Comparison of ENCODE assay signal across 11 cellular contexts in genomic region chr3:150739200-150739863, GRCh38. TPM values are rescaled to one million over a fixed set of nuclear protein-coding genes. Genes with fewer than 3 reads are reported as not detected.
A peak's percentile ranks its signal among the peaks of the same experiment; 100 is the strongest.
DNase-seq lines count a peak whose midpoint lies in the region; ATAC-seq and TF ChIP-seq lines count a peak whose summit lies in the region.
"Had no signal": no experiment of that assay in that cellular context is flagged by ENCODE, and none has a peak within 500 bp of the region (broad histone marks: within the 10 kb centered on the region; RNA-seq: fewer than 3 reads in every experiment).

No MANE protein-coding gene starts in this region.

- H3K9me3 Mint-ChIP-seq in natural killer cell treated with Interleukin-12 subunit alpha and Interleukin-12 subunit beta and Interleukin-15 and Interleukin-18, amount 100 ng/mL, for 72 hours = no peaks in the 10 kb centered on the region
- H3K9me3 Mint-ChIP-seq in natural killer cell (no peaks in the 10 kb centered on the region), progenitor cell of endocrine pancreas (ENCODE audit: low read depth) (no peaks in the 10 kb centered on the region)
- H3K9me3 Mint-ChIP-seq in activated T-helper 2 cell treated with anti-CD3 and anti-CD28 coated beads, Interferon-gamma antibody, Interleukin-2, Interleukin-4, amounts not matched to agents 10 μg/mL and 5 μg/mL and 100 μg/mL, durations not matched to agents 14 hours and 24 hours and 36 hours = no peaks in the 10 kb centered on the region

- H3K4me1 Mint-ChIP-seq in natural killer cell treated with Interleukin-12 subunit alpha and Interleukin-12 subunit beta and Interleukin-15 and Interleukin-18, amount 100 ng/mL, for 72 hours (ENCODE audit: low read depth in 2 of 2) = peaks cover 46 to 58% of the 10 kb centered on the region in 2 donors
- H3K4me1 Mint-ChIP-seq in natural killer cell (peaks cover 24 to 25% of the 10 kb centered on the region in 2 donors), progenitor cell of endocrine pancreas (ENCODE audit: low read depth) (no peaks in the 10 kb centered on the region)
- peaks cover 91% of the 10 kb centered on the region for H3K4me1 Mint-ChIP-seq in activated T-helper 2 cell treated with anti-CD3 and anti-CD28 coated beads, Interferon-gamma antibody, Interleukin-2, Interleukin-4, amounts not matched to agents 10 μg/mL and 5 μg/mL and 100 μg/mL, durations not matched to agents 14 hours and 24 hours and 36 hours (ENCODE audit: low read depth)

- peak overlapping the region; percentile 71 to 90 for H3K27ac Mint-ChIP-seq in natural killer cell treated with Interleukin-12 subunit alpha and Interleukin-12 subunit beta and Interleukin-15 and Interleukin-18, amount 100 ng/mL, for 72 hours
- H3K27ac Mint-ChIP-seq in natural killer cell (peak overlapping the region in 1 of 2 donors; percentile 61), progenitor cell of endocrine pancreas (no peak overlapping the region)
- peak overlapping the region; percentile 100 for H3K27ac Mint-ChIP-seq in activated T-helper 2 cell treated with anti-CD3 and anti-CD28 coated beads, Interferon-gamma antibody, Interleukin-2, Interleukin-4, amounts not matched to agents 10 μg/mL and 5 μg/mL and 100 μg/mL, durations not matched to agents 14 hours and 24 hours and 36 hours

- no peaks in the 10 kb centered on the region for H3K27me3 Mint-ChIP-seq in natural killer cell treated with Interleukin-12 subunit alpha and Interleukin-12 subunit beta and Interleukin-15 and Interleukin-18, amount 100 ng/mL, for 72 hours
- H3K27me3 Mint-ChIP-seq in natural killer cell (ENCODE audit: low read depth in 2 of 2) (no peaks in the 10 kb centered on the region), progenitor cell of endocrine pancreas (no peaks in the 10 kb centered on the region)
- H3K27me3 Mint-ChIP-seq in activated T-helper 2 cell treated with anti-CD3 and anti-CD28 coated beads, Interferon-gamma antibody, Interleukin-2, Interleukin-4, amounts not matched to agents 10 μg/mL and 5 μg/mL and 100 μg/mL, durations not matched to agents 14 hours and 24 hours and 36 hours (ENCODE audit: low read depth) = no peaks in the 10 kb centered on the region

- H3K4me3 Mint-ChIP-seq in natural killer cell treated with Interleukin-12 subunit alpha and Interleukin-12 subunit beta and Interleukin-15 and Interleukin-18, amount 100 ng/mL, for 72 hours = peak overlapping the region; percentile 80
- H3K4me3 Mint-ChIP-seq in natural killer cell = no peak overlapping the region
- H3K4me3 Mint-ChIP-seq in activated T-helper 2 cell treated with anti-CD3 and anti-CD28 coated beads, Interferon-gamma antibody, Interleukin-2, Interleukin-4, amounts not matched to agents 10 μg/mL and 5 μg/mL and 100 μg/mL, durations not matched to agents 14 hours and 24 hours and 36 hours (ENCODE audit: low read depth) = peak overlapping the region; percentile 6
- H3K4me3 Mint-ChIP-seq in progenitor cell of endocrine pancreas (ENCODE audit: low read depth) = no peak overlapping the region

- intact Hi-C loops in natural killer cell (cut with micrococcal nuclease) = no loop called here
- intact Hi-C loops in activated T-helper 2 cell treated with anti-CD3 and anti-CD28 coated beads, Interferon-gamma antibody, Interleukin-2, Interleukin-4, amounts not matched to agents 10 μg/mL and 5 μg/mL and 100 μg/mL, durations not matched to agents 14 hours and 24 hours and 36 hours (cut with micrococcal nuclease) = loop anchor here (2.0 to 10.0 kb wide), 5 partner anchors 137 to 1455 kb away; partner anchors contain the start of genes MED12L, SELENOT and TSC22D2

- H3K4me1 ChIP-seq in BE2C = peaks cover 10% of the 10 kb centered on the region

- no peaks in the 10 kb centered on the region for H3K27me3 ChIP-seq in BE2C

- TF ChIP-seq CTCF in natural killer cell (IDR thresholded peaks at IDR 0.05) (no peak), BE2C (IDR thresholded peaks at IDR 0.05; ENCODE audit: low read depth, low read length) (no peak), progenitor cell of endocrine pancreas (IDR thresholded peaks at IDR 0.05; ENCODE audit: unreplicated experiment) (no peak)

- peaks cover 13% of the 10 kb centered on the region for H3K36me3 Mint-ChIP-seq in natural killer cell treated with Interleukin-12 subunit alpha and Interleukin-12 subunit beta and Interleukin-15 and Interleukin-18, amount 100 ng/mL, for 72 hours
- H3K36me3 Mint-ChIP-seq in natural killer cell (no peaks in the 10 kb centered on the region), progenitor cell of endocrine pancreas (ENCODE audit: insufficient read depth) (peaks cover 6% of the 10 kb centered on the region)
- peaks cover 69% of the 10 kb centered on the region for H3K36me3 Mint-ChIP-seq in activated T-helper 2 cell treated with anti-CD3 and anti-CD28 coated beads, Interferon-gamma antibody, Interleukin-2, Interleukin-4, amounts not matched to agents 10 μg/mL and 5 μg/mL and 100 μg/mL, durations not matched to agents 14 hours and 24 hours and 36 hours (ENCODE audit: low read depth)

- peak in 1 of 2 donors; percentile 7 for ATAC-seq in natural killer cell treated with Interleukin-12 subunit alpha and Interleukin-12 subunit beta and Interleukin-15 and Interleukin-18, amount 100 ng/mL, for 72 hours
- ATAC-seq in natural killer cell = no peak
- peak; percentile 30 for ATAC-seq in HG03103 (IDR thresholded peaks at IDR 0.05; ENCODE audit: low read depth, unreplicated experiment)

- H3K36me3 ChIP-seq in BE2C = peaks cover 17% of the 10 kb centered on the region

- no peak overlapping the region for H3K4me3 ChIP-seq in BE2C (ENCODE audit: low read depth, low read length)

- H3K9me3 ChIP-seq in BE2C = no peaks in the 10 kb centered on the region

- DNase-seq in natural killer cell treated with Interleukin-12 subunit alpha and Interleukin-12 subunit beta and Interleukin-15 and Interleukin-18, amount 100 ng/mL, for 72 hours (ENCODE audit: low spot score) = no peak
- no peak for DNase-seq in natural killer cell
- DNase-seq in activated T-helper 2 cell treated with anti-CD3 and anti-CD28 coated beads, Interferon-gamma antibody, Interleukin-2, Interleukin-4, amounts not matched to agents 10 μg/mL and 5 μg/mL and 100 μg/mL, durations not matched to agents 14 hours and 24 hours and 36 hours (ENCODE audit: low spot score) = no peak
- DNase-seq in BE2C = no peak
- DNase-seq in stimulated activated CD4-positive, alpha-beta T cell treated with anti-CD3 and anti-CD28 coated beads, Interleukin-4, amount 100 ng/mL, for 1 hour = no peak
- no peak for DNase-seq in A172 (ENCODE audit: low spot score)
- DNase-seq in progenitor cell of endocrine pancreas (ENCODE audit: low spot score, unreplicated experiment) = no peak
- DNase-seq: AML-193, amniotic stem cell had no signal

RNA-seq across cellular contexts. Expression of gene SIAH2, which starts 23.6 kb away (rescaled TPM):
- 10 to 100 TPM; 34.9 to 41.4 TPM for total RNA-seq in natural killer cell treated with Interleukin-12 subunit alpha and Interleukin-12 subunit beta and Interleukin-15 and Interleukin-18, amount 100 ng/mL, for 72 hours
- total RNA-seq in natural killer cell = 10 to 100 TPM; 22.7 to 25.7 (median 23.8) TPM
- total RNA-seq in activated T-helper 2 cell treated with anti-CD3 and anti-CD28 coated beads, Interferon-gamma antibody, Interleukin-2, Interleukin-4, amounts not matched to agents 10 μg/mL and 5 μg/mL and 100 μg/mL, durations not matched to agents 14 hours and 24 hours and 36 hours = 108 and 116 TPM in 2 replicates
- 50.2 TPM for polyA plus RNA-seq in BE2C (2012; ENCODE audit: insufficient read depth, insufficient read length, low read depth)
- 23.4 and 25.8 TPM in 2 replicates for total RNA-seq in A172 (2014; rRNA removed; shearing (Covaris generic))
- total RNA-seq in progenitor cell of endocrine pancreas = 14.4 and 17.9 TPM in 2 replicates

RNA-seq across cellular contexts. Expression of gene ERICH6, which starts 35.6 kb away (rescaled TPM):
- total RNA-seq in natural killer cell treated with Interleukin-12 subunit alpha and Interleukin-12 subunit beta and Interleukin-15 and Interleukin-18, amount 100 ng/mL, for 72 hours = under 1 TPM in 1 of 2 donors, not detected in 1; 0.33 TPM
- 1 to 10 TPM in 2 of 3 donors, under 1 TPM in 1; 0.35 to 3.7 (median 3.6) TPM for total RNA-seq in natural killer cell
- total RNA-seq in activated T-helper 2 cell treated with anti-CD3 and anti-CD28 coated beads, Interferon-gamma antibody, Interleukin-2, Interleukin-4, amounts not matched to agents 10 μg/mL and 5 μg/mL and 100 μg/mL, durations not matched to agents 14 hours and 24 hours and 36 hours = 0.21 and 0.39 TPM in 2 replicates
- not detected for polyA plus RNA-seq in BE2C (2012; ENCODE audit: insufficient read depth, insufficient read length, low read depth)
- total RNA-seq in A172 (2014; rRNA removed; shearing (Covaris generic)) = not detected in 2 replicates
- total RNA-seq in progenitor cell of endocrine pancreas = 0.49 TPM in 1 of 2 replicates, not detected in the other
- polyA plus RNA-seq: esophagus had no signal

Comparison
In these comparisons a context has a peak if more than half of its experiments do, and no peak if none do; other contexts are left out.
1. H3K4me3 Mint-ChIP-seq: peak in natural killer cell treated with Interleukin-12 subunit alpha and Interleukin-12 subunit beta and Interleukin-15 and Interleukin-18, amount 100 ng/mL, for 72 hours (single experiment) and activated T-helper 2 cell treated with anti-CD3 and anti-CD28 coated beads, Interferon-gamma antibody, Interleukin-2, Interleukin-4, amounts not matched to agents 10 μg/mL and 5 μg/mL and 100 μg/mL, durations not matched to agents 14 hours and 24 hours and 36 hours (single experiment); none in natural killer cell (single experiment) and progenitor cell of endocrine pancreas (single experiment).